Comparison of ENCODE assay signal across 25 cellular contexts in genomic region chr17:73940511-73940910, GRCh38.
"Had no signal": no experiment of that assay in that cellular context is flagged by ENCODE, and none has a peak within 500 bp of the region (broad histone marks: within the 10 kb centered on the region; RNA-seq: fewer than 3 reads in every experiment).

No MANE protein-coding gene starts in this region.

- H3K27ac ChIP-seq: SJCRH30, SK-N-MC, WERI-Rb-1 had no signal

- H3K4me3 ChIP-seq: SJCRH30, SK-N-MC had no signal

- ATAC-seq: activated naive CD8-positive, alpha-beta T cell treated with anti-CD3 and anti-CD28 coated beads, Interleukin-2, amount 50 U/mL, for 24 hours; Panc1 had no signal

- H3K36me3 ChIP-seq: SJCRH30, WERI-Rb-1 had no signal

- H3K4me1 ChIP-seq: SJCRH30 had no signal

- DNase-seq: activated CD4-positive, alpha-beta T cell treated with anti-CD3 and anti-CD28 coated beads for 1 hour; activated CD4-positive, alpha-beta T cell treated with anti-CD3 and anti-CD28 coated beads for 48 hours; activated CD4-positive, alpha-beta T cell treated with anti-CD3 and anti-CD28 coated beads, Interleukin-2, amount 50 U/mL, for 4 hours; activated CD4-positive, CD25-positive, alpha-beta regulatory T cell; activated effector memory CD4-positive, alpha-beta T cell treated with Interleukin-2 at 50 U/mL for 16 hours; activated naive CD4-positive, alpha-beta T cell treated with anti-CD3 and anti-CD28 coated beads, Interleukin-2, amount 10 ng/mL, durations not matched to agents 7 days and 5 days; activated naive CD8-positive, alpha-beta T cell treated with anti-CD3 and anti-CD28 coated beads, Interleukin-2, amount 50 U/mL, for 24 hours; activated T-cell treated with anti-CD3 and anti-CD28 coated beads, Interleukin-2, amount 50 U/mL, for 48 hours; anterior cingulate cortex; caudate nucleus; cerebellar nuclear complex; KG1; MM.1S; MV-4-11; NCI-H1436 treated with DMSO at 0.1 percent for 48 hours; NCI-H1694 treated with DMSO at 0.1 percent for 48 hours; NCI-H2029; NCI-H526 treated with DMSO at 0.1 percent for 48 hours; NCI-H774; SHP77; SJCRH30; T1000; WERI-Rb-1 had no signal

- H3K9me3 ChIP-seq: SJCRH30 had no signal
